In genomic region chrX:101191217-101191750, GRCh38 we compare ENCODE assay signal across 1 cellular context.
TF ChIP-seq lines count a peak whose summit lies in the region.

No MANE protein-coding gene starts in this region.

TF ChIP-seq in SK-N-SH, 30 proteins besides CTCF, POLR2A, EP300 and RAD21 (continued from another document):
- no peak for TF ChIP-seq USF2 (IDR thresholded peaks at IDR 0.05; ENCODE audit: borderline replicate concordance, low read depth, low read length)
- TF ChIP-seq SMC3 (IDR thresholded peaks at IDR 0.05; ENCODE audit: low read depth, low read length), result no peak
- TF ChIP-seq REST (IDR thresholded peaks at IDR 0.05; ENCODE audit: low read depth, low read length), result no peak
- TF ChIP-seq FOXM1 (IDR thresholded peaks at IDR 0.05; ENCODE audit: low read depth), result no peak
- no peak for TF ChIP-seq GATA2 (CRISPR knock-in tag; IDR thresholded peaks at IDR 0.05)
